In genomic region chr3:157086053-157086761, GRCh38 we compare ENCODE assay signal across 13 cellular contexts.
A peak's percentile ranks its signal among the peaks of the same experiment; 100 is the strongest.
DNase-seq lines count a peak whose midpoint lies in the region; ATAC-seq, FAIRE-seq and TF ChIP-seq lines count a peak whose summit lies in the region.
"Had no signal": no experiment of that assay in that cellular context is flagged by ENCODE, and none has a peak within 500 bp of the region (broad histone marks: within the 10 kb centered on the region; RNA-seq: fewer than 3 reads in every experiment).

No MANE protein-coding gene starts in this region.

- no peaks in the 10 kb centered on the region for H3K27me3 Mint-ChIP-seq in activated T-cell treated with anti-CD3 and anti-CD28 coated beads, Interleukin-2, amount 50 U/mL, for 72 hours (ENCODE audit: low read depth)

- H3K4me1 ChIP-seq in K562 (replicated peaks in 1 of 2; ENCODE audit: control insufficient read depth in 2 of 2, insufficient read depth in 2 of 2, low read length in 2 of 2) (peaks cover 30 to 48% of the 10 kb centered on the region in 2 experiments), stomach smooth muscle (ENCODE audit: control insufficient read depth, insufficient read depth, low read length) (peaks cover 52% of the 10 kb centered on the region), vagina (peaks cover 50% of the 10 kb centered on the region)

- 0 out of 2 replicates have a peak overlapping the region, but pooled peaks have one; percentile 11 for H2AFZ ChIP-seq in K562 (ENCODE audit: low read depth, low read length)

- H3K27ac ChIP-seq in K562 (ENCODE audit: extremely low read depth, low read depth, low read length) (no peak overlapping the region), stomach smooth muscle (ENCODE audit: low read length) (peak overlapping the region; percentile 99), vagina (no peak overlapping the region)

- H3K79me2 ChIP-seq in K562 (ENCODE audit: control insufficient read depth, insufficient read depth, low read length) = no peaks in the 10 kb centered on the region

- H3K9me1 ChIP-seq in K562 (ENCODE audit: control insufficient read depth, insufficient read depth, low read length) = no peaks in the 10 kb centered on the region

- no peak for TF ChIP-seq RAD21 in K562 (CRISPR knock-in tag; conservative IDR thresholded peaks at IDR 0.05 in 1 of 2, IDR thresholded peaks at IDR 0.05 in 1 of 2)

- WGBS in K562 (ENCODE audit: insufficient coverage, low coverage, missing lambda C conversion rate) = 82% methylated on average over 6 of the region's 6 CpGs

- peaks cover 1 to 9% of the 10 kb centered on the region in 2 donors for H3K9me3 Mint-ChIP-seq in activated T-cell treated with anti-CD3 and anti-CD28 coated beads, Interleukin-2, amount 50 U/mL, for 72 hours

- DNase-seq in activated T-cell treated with anti-CD3 and anti-CD28 coated beads, Interleukin-2, amount 50 U/mL, for 72 hours = peak in 1 of 2 donors; percentile 28
- no peak for DNase-seq in activated T-cell treated with anti-CD3 and anti-CD28 coated beads, Interleukin-2, amount 50 U/mL, for 1 hour
- DNase-seq in K562 (ENCODE audit: extremely low read depth in 1 of 4, low spot score in 3 of 4) (no peak), kidney tubule cell (ENCODE audit: low spot score) (peak; percentile 52), vagina (ENCODE audit: extremely low spot score in 2 of 2) (no peak), NCI-H748 treated with DMSO at 0.1 percent for 48 hours (lab: John Stamatoyannopoulos, UW) (no peak)
- no peak for DNase-seq in stimulated activated naive CD4-positive, alpha-beta T cell (lab: John Stamatoyannopoulos, UW)
- DNase-seq: DMS79 treated with DMSO at 0.1 percent for 48 hours; NCI-H1092; NCI-H526 treated with DMSO at 0.1 percent for 48 hours; stimulated activated CD4-positive, alpha-beta T cell treated with anti-CD3 and anti-CD28 coated beads, Interleukin-1b, Interleukin-23, amount 100 ng/mL, for 48 hours had no signal

- H3K27me3 ChIP-seq in K562 (ENCODE audit: control insufficient read depth in 2 of 2, insufficient read depth in 2 of 2, low read length in 2 of 2) = no peaks in the 10 kb centered on the region
- no peaks in the 10 kb centered on the region for H3K27me3 ChIP-seq in stomach smooth muscle (ENCODE audit: control insufficient read depth in 1 of 2, insufficient read depth in 2 of 2, low read length in 2 of 2)
- no peaks in the 10 kb centered on the region for H3K27me3 ChIP-seq in vagina

- TF ChIP-seq POLR2A in K562 (conservative IDR thresholded peaks at IDR 0.05) (no peak), vagina (IDR thresholded peaks at IDR 0.05) (no peak)

- H3K4me1 Mint-ChIP-seq in activated T-cell treated with anti-CD3 and anti-CD28 coated beads, Interleukin-2, amount 50 U/mL, for 72 hours (ENCODE audit: low read depth) = peaks cover 77% of the 10 kb centered on the region

- H4K20me1 ChIP-seq in K562 (replicated peaks; ENCODE audit: control insufficient read depth, insufficient read depth, low read length) = no peaks in the 10 kb centered on the region

- H3K9ac ChIP-seq in K562 (ENCODE audit: insufficient read depth in 1 of 2, low read depth in 2 of 2, low read length in 2 of 2) (no peak overlapping the region), stomach smooth muscle (ENCODE audit: low read length in 2 of 2) (peak overlapping the region in 1 of 2 donors; percentile 29)

- TF ChIP-seq CTCF in K562 (IDR thresholded peaks at IDR 0.05 in 2 of 3, conservative IDR thresholded peaks at IDR 0.05 in 1 of 3; ENCODE audit: insufficient read depth in 2 of 3, low read depth in 1 of 3, low read length in 3 of 3) = no peak
- no peak for TF ChIP-seq CTCF in vagina (IDR thresholded peaks at IDR 0.05)

- peaks cover 0 to 2% of the 10 kb centered on the region in 2 donors for H3K36me3 Mint-ChIP-seq in activated T-cell treated with anti-CD3 and anti-CD28 coated beads, Interleukin-2, amount 50 U/mL, for 72 hours (ENCODE audit: insufficient read depth in 2 of 2)

- no peaks in the 10 kb centered on the region for H3K36me3 ChIP-seq in K562 (ENCODE audit: control insufficient read depth, insufficient read depth, low read length)
- H3K36me3 ChIP-seq in stomach smooth muscle (ENCODE audit: control insufficient read depth in 2 of 2, insufficient read depth in 2 of 2, low read length in 2 of 2) = no peaks in the 10 kb centered on the region
- no peaks in the 10 kb centered on the region for H3K36me3 ChIP-seq in vagina

- POLR2A ChIA-PET in K562 (lab: Yijun Ruan, JAX) = interaction anchor here (0.6 to 1.0 kb wide), 3 partner anchors 9 to 141 kb away, joined by 3 read pairs; no protein-coding TSS in a partner anchor

- H3K9me3 ChIP-seq in K562 (replicated peaks; ENCODE audit: control insufficient read depth, insufficient read depth, low read depth, low read length) = no peaks in the 10 kb centered on the region
- no peaks in the 10 kb centered on the region for H3K9me3 ChIP-seq in stomach smooth muscle (ENCODE audit: control insufficient read depth in 2 of 2, low read length in 2 of 2)
- H3K9me3 ChIP-seq in vagina = no peaks in the 10 kb centered on the region

- no peak overlapping the region for H3K4me3 ChIP-seq in K562
- H3K4me3 ChIP-seq in stomach smooth muscle (ENCODE audit: low read length in 2 of 2) = peak overlapping the region in 1 of 2 donors; percentile 29
- H3K4me3 ChIP-seq in vagina = no peak overlapping the region

- no peak for TF ChIP-seq EP300 in K562 (IDR thresholded peaks at IDR 0.05; ENCODE audit: low read length)

- peak overlapping the region; percentile 5 to 26 for H3K4me3 Mint-ChIP-seq in activated T-cell treated with anti-CD3 and anti-CD28 coated beads, Interleukin-2, amount 50 U/mL, for 72 hours

- no peak overlapping the region for H3K4me2 ChIP-seq in K562 (ENCODE audit: insufficient read depth, low read length)

- intact Hi-C loops in K562 (cut with micrococcal nuclease) (loop anchor here (10.0 kb wide), 3 partner anchors 261 to 1041 kb away; partner anchors contain the start of gene LEKR1), vagina (cut with DNase I) (loop anchor here (10.0 kb wide), 1 partner anchor 551 kb away; no protein-coding TSS in a partner anchor)

- no peak for FAIRE-seq in K562 (lab: Jason Lieb, UNC)
- FAIRE-seq: endothelial cell of umbilical vein had no signal

- no TSS peak for BruUV-seq in K562 (replicated peaks; lab: Mats Ljungman, UMichigan)

- no peak overlapping the region for H3K27ac Mint-ChIP-seq in activated T-cell treated with anti-CD3 and anti-CD28 coated beads, Interleukin-2, amount 50 U/mL, for 72 hours

- CTCF ChIA-PET in K562 (lab: Yijun Ruan, JAX; ENCODE audit: low intra/inter-chr PET ratio) = no interaction called here

- in situ Hi-C loops in K562 (cut with MboI) = loop anchor here (10.0 kb wide), 1 partner anchor 401 kb away; no protein-coding TSS in a partner anchor

- no peak for ATAC-seq in activated T-cell treated with anti-CD3 and anti-CD28 coated beads, Interleukin-2, amount 50 U/mL, for 72 hours (replicated peaks in 1 of 2)
- ATAC-seq in K562 = no peak

TF ChIP-seq in K562, 482 proteins besides CTCF, POLR2A, EP300 and RAD21:
- TF ChIP-seq ELK3 (CRISPR knock-in tag; IDR thresholded peaks at IDR 0.05) (no peak), EP400 (IDR thresholded peaks at IDR 0.05) (no peak), FOSL1 (tag; conservative IDR thresholded peaks at IDR 0.05) (0 out of 2 replicates have a peak, but pooled peaks have one; percentile 9)
